Comparison of ENCODE assay signal across 9 cellular contexts in the genomic region with DNA sequence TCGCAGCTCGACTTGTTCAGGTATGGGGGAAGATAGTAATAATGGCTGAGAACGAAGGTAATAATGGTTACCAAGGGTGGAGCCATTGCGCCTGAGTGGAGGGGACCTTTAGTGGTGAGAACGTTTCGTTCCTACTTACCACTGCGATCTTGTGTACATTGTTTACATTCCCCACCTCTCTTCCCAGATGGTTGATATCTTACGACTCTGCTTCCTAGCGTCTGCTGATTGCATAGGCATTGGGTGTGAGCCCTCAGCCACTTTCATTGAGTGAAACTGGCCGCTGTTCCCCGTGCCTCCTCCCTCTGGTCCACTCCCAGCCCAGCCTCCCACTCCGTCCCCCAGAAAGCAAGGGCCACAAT. TPM values are rescaled to one million over a fixed set of nuclear protein-coding genes. Genes with fewer than 3 reads are reported as not detected.
DNase-seq lines count a peak whose midpoint lies in the region; ATAC-seq and TF ChIP-seq lines count a peak whose summit lies in the region.
"Had no signal": no experiment of that assay in that cellular context is flagged by ENCODE, and none has a peak within 500 bp of the region (broad histone marks: within the 10 kb centered on the region; RNA-seq: fewer than 3 reads in every experiment).

No MANE protein-coding gene starts in this region.

- H3K9me3 ChIP-seq in DND-41 (ENCODE audit: insufficient read depth, low read length, severe bottlenecking) (no peaks in the 10 kb centered on the region), Loucy (ENCODE audit: insufficient read depth, low read depth, low read length) (no peaks in the 10 kb centered on the region), mammary epithelial cell (replicated peaks; ENCODE audit: insufficient read depth, low read length) (no peaks in the 10 kb centered on the region), lower lobe of right lung (no peaks in the 10 kb centered on the region), vagina (no peaks in the 10 kb centered on the region)

- H4K20me1 ChIP-seq in DND-41 (ENCODE audit: insufficient read depth, low read length) (no peaks in the 10 kb centered on the region), Loucy (ENCODE audit: insufficient read depth, low read length, poor library complexity, severe bottlenecking) (peaks cover 16% of the 10 kb centered on the region), mammary epithelial cell (ENCODE audit: insufficient read depth, low read length) (no peaks in the 10 kb centered on the region)

- ATAC-seq in DND-41 (ENCODE audit: insufficient read depth, low read depth) (0 out of 3 replicates have a peak, but pooled peaks have one; percentile 2), GM21529 (IDR thresholded peaks at IDR 0.05; ENCODE audit: unreplicated experiment) (peak; percentile 15), lower lobe of right lung (peak; percentile 8 to 38)

- H3K27me3 ChIP-seq in DND-41 (ENCODE audit: insufficient read depth, low read length, poor library complexity): no peaks in the 10 kb centered on the region
- H3K27me3 ChIP-seq in Loucy (ENCODE audit: insufficient read depth, low read length, poor library complexity, severe bottlenecking): no peaks in the 10 kb centered on the region
- no peaks in the 10 kb centered on the region for H3K27me3 ChIP-seq in mammary epithelial cell (ENCODE audit: insufficient read depth, low read length)
- H3K27me3 ChIP-seq in lower lobe of right lung (ENCODE audit: low read depth): no peaks in the 10 kb centered on the region
- no peaks in the 10 kb centered on the region for H3K27me3 ChIP-seq in vagina

- TF ChIP-seq CTCF in DND-41 (IDR thresholded peaks at IDR 0.05; ENCODE audit: borderline replicate concordance, extremely low read depth, low read length, poor library complexity, severe bottlenecking) (no peak), Loucy (conservative IDR thresholded peaks at IDR 0.05; ENCODE audit: low read length) (no peak), mammary epithelial cell (conservative IDR thresholded peaks at IDR 0.05 in 1 of 2, IDR thresholded peaks at IDR 0.05 in 1 of 2; ENCODE audit: extremely low read depth in 1 of 2, insufficient read depth in 1 of 2, low read depth in 1 of 2, low read length in 2 of 2) (no peak), lower lobe of right lung (IDR thresholded peaks at IDR 0.05) (no peak), vagina (IDR thresholded peaks at IDR 0.05) (no peak), GM13977 (IDR thresholded peaks at IDR 0.05; ENCODE audit: extremely low read depth, insufficient read depth, missing control alignments) (no peak)

- intact Hi-C loops in mammary epithelial cell (cut with micrococcal nuclease) (loop anchor here (5.0 kb wide), 2 partner anchors 37 to 298 kb away; no protein-coding TSS in a partner anchor), lower lobe of right lung (cut with DNase I) (no loop called here), vagina (cut with DNase I) (no loop called here)

- in situ Hi-C loops in mammary epithelial cell (cut with MboI; ENCODE audit: low sequenced_read_pairs in 2 of 2): no loop called here
- in situ Hi-C loops in GM13977 (cut with MboI; ENCODE audit: low pct_unique_long_range_greater_than_20kb, low sequenced_read_pairs, unreplicated experiment): no loop called here

- peak overlapping the region; percentile 82 to 89 for H3K4me3 ChIP-seq in DND-41 (ENCODE audit: low read depth in 1 of 2, low read length in 2 of 2)
- peak overlapping the region; percentile 98 for H3K4me3 ChIP-seq in Loucy (ENCODE audit: low read length, poor library complexity, severe bottlenecking)
- H3K4me3 ChIP-seq in mammary epithelial cell (replicated peaks in 1 of 3; ENCODE audit: insufficient read depth in 1 of 3, low read depth in 2 of 3, low read length in 3 of 3): peak overlapping the region; percentile 59 to 82 (median 68)
- H3K4me3 ChIP-seq in lower lobe of right lung: peak overlapping the region; percentile 75
- H3K4me3 ChIP-seq in vagina: peak overlapping the region; percentile 35 to 69

- H3K9ac ChIP-seq in DND-41 (ENCODE audit: low read depth, low read length) (peak overlapping the region; percentile 82), Loucy (ENCODE audit: low read depth, low read length, poor library complexity, severe bottlenecking) (peak overlapping the region; percentile 93), mammary epithelial cell (ENCODE audit: insufficient read depth, low read length) (peak overlapping the region; percentile 79)

- H3K79me2 ChIP-seq in DND-41 (ENCODE audit: insufficient read depth, low read length): peaks cover 26% of the 10 kb centered on the region
- peaks cover 30% of the 10 kb centered on the region for H3K79me2 ChIP-seq in Loucy (ENCODE audit: insufficient read depth, low read length)
- peaks cover 36% of the 10 kb centered on the region for H3K79me2 ChIP-seq in mammary epithelial cell (ENCODE audit: insufficient read depth, low read length)

- DNase-seq in DND-41 (no peak), mammary epithelial cell (peak; percentile 15), lower lobe of right lung (no peak), vagina (ENCODE audit: extremely low spot score in 2 of 2) (no peak), GM13977 (ENCODE audit: low spot score) (no peak), DMS114 treated with DMSO at 0.1 percent for 48 hours (lab: John Stamatoyannopoulos, UW; ENCODE audit: unreplicated experiment) (no peak)

- H3K36me3 ChIP-seq in DND-41 (ENCODE audit: insufficient read depth, low read length) (peaks cover 16% of the 10 kb centered on the region), Loucy (ENCODE audit: insufficient read depth, low read length) (no peaks in the 10 kb centered on the region), mammary epithelial cell (ENCODE audit: insufficient read depth, low read length) (peaks cover 4% of the 10 kb centered on the region), lower lobe of right lung (peaks cover 5% of the 10 kb centered on the region), vagina (no peaks in the 10 kb centered on the region)

- H3K27ac ChIP-seq in DND-41 (ENCODE audit: low read length) (peak overlapping the region; percentile 97), mammary epithelial cell (ENCODE audit: insufficient read depth, low read depth, low read length) (peak overlapping the region; percentile 89), lower lobe of right lung (peak overlapping the region; percentile 87), vagina (peak overlapping the region; percentile 55)

- H3K4me1 ChIP-seq in DND-41 (ENCODE audit: insufficient read depth, low read length): peaks cover 29% of the 10 kb centered on the region
- H3K4me1 ChIP-seq in Loucy (ENCODE audit: insufficient read depth, low read length, poor library complexity, severe bottlenecking): peaks cover 25% of the 10 kb centered on the region
- peaks cover 18% of the 10 kb centered on the region for H3K4me1 ChIP-seq in mammary epithelial cell (ENCODE audit: insufficient read depth, low read length)
- H3K4me1 ChIP-seq in lower lobe of right lung: peaks cover 15% of the 10 kb centered on the region
- peaks cover 13% of the 10 kb centered on the region for H3K4me1 ChIP-seq in vagina

- no peak for TF ChIP-seq POLR2A in vagina (IDR thresholded peaks at IDR 0.05)

- 0 out of 2 replicates have a peak, but pooled peaks cover 2% of the 10 kb centered on the region for H3F3A ChIP-seq in Loucy (ENCODE audit: low read depth)

- H3K4me2 ChIP-seq in DND-41 (ENCODE audit: insufficient read depth, low read length) (peak overlapping the region; percentile 75), Loucy (ENCODE audit: low read depth, low read length, poor library complexity, severe bottlenecking) (peak overlapping the region; percentile 81), mammary epithelial cell (ENCODE audit: insufficient read depth, low read depth, low read length) (peak overlapping the region; percentile 68)

- peak overlapping the region; percentile 78 for H2AFZ ChIP-seq in DND-41 (ENCODE audit: low read depth, low read length)
- H2AFZ ChIP-seq in Loucy (ENCODE audit: low read length): peak overlapping the region; percentile 56; the same call in 1 of the 2 replicates
- peak overlapping the region; percentile 91 for H2AFZ ChIP-seq in mammary epithelial cell (ENCODE audit: low read depth, low read length)

- dilution Hi-C loops in mammary epithelial cell (cut with HindIII; ENCODE audit: low sequenced_read_pairs): no loop called here

- WGBS in mammary epithelial cell (ENCODE audit: low coverage, missing lambda C conversion rate): 33% methylated on average over 11 of the region's 12 CpGs

- no peaks in the 10 kb centered on the region for H3K9me2 ChIP-seq in Loucy (replicated peaks; ENCODE audit: low read depth, low read length)

- CTCF ChIA-PET in mammary epithelial cell (lab: Charles Lee; ENCODE audit: low non-redundant PET): interaction anchor here (0.7 to 0.8 kb wide), 4 partner anchors 119 to 600 kb away, joined by 3 to 5 read pairs (median 4); no protein-coding TSS in a partner anchor

- TSS peak; percentile 68 for BruUV-seq in mammary epithelial cell (replicated peaks; lab: Mats Ljungman, UMichigan)

RNA-seq across cellular contexts. Expression of a gene that starts 0.8 kb away (rescaled TPM):
- total RNA-seq in mammary epithelial cell (10 to 100 TPM; 31.1 to 67.3 TPM), lower lobe of right lung (60.1 TPM), vagina (43.2 TPM)
- 48.0 TPM for polyA plus RNA-seq in mammary epithelial cell
- polyA minus RNA-seq in mammary epithelial cell: 23.0 TPM

RNA-seq across cellular contexts. Expression of a gene that starts 43.2 kb away (rescaled TPM):
- total RNA-seq in mammary epithelial cell (not detected), lower lobe of right lung (not detected), vagina (not detected)
- not detected for polyA plus RNA-seq in mammary epithelial cell
- not detected for polyA minus RNA-seq in mammary epithelial cell
- total RNA-seq: activated CD8-positive, alpha-beta memory T cell treated with anti-CD3 and anti-CD28 coated beads for 36 hours had no signal
